Comparison of ENCODE assay signal across 8 cellular contexts in genomic region chr7:873367-874002, GRCh38. TPM values are rescaled to one million over a fixed set of nuclear protein-coding genes. Genes with fewer than 3 reads are reported as not detected.
DNase-seq lines count a peak whose midpoint lies in the region; ATAC-seq and TF ChIP-seq lines count a peak whose summit lies in the region.

No MANE protein-coding gene starts in this region.

- TF ChIP-seq CTCF in GM12801 (IDR thresholded peaks at IDR 0.05; ENCODE audit: extremely low read depth, insufficient read length) (peak; percentile 82), SU-DHL-6 (IDR thresholded peaks at IDR 0.05; ENCODE audit: insufficient read depth, low read length, poor library complexity, severe bottlenecking) (peak; percentile 98), cardiac muscle cell (IDR thresholded peaks at IDR 0.05; ENCODE audit: low read depth, low read length) (peak; percentile 95), progenitor cell of endocrine pancreas (IDR thresholded peaks at IDR 0.05; ENCODE audit: unreplicated experiment) (peak; percentile 85), upper lobe of right lung (IDR thresholded peaks at IDR 0.05) (peak; percentile 94)

- H3K27ac ChIP-seq in SU-DHL-6 (ENCODE audit: low read depth, low read length): peak overlapping the region; percentile 11; the same call in 1 of the 2 replicates
- H3K27ac ChIP-seq in cardiac muscle cell: peak overlapping the region; percentile 85
- H3K27ac ChIP-seq in upper lobe of right lung: peak overlapping the region; percentile 52

- peaks cover 11% of the 10 kb centered on the region for H3K36me3 Mint-ChIP-seq in activated naive CD8-positive, alpha-beta T cell treated with anti-CD3 and anti-CD28 coated beads, Interleukin-2, amount 10 ng/mL, durations not matched to agents 7 days and 5 days
- H3K36me3 Mint-ChIP-seq in progenitor cell of endocrine pancreas (ENCODE audit: insufficient read depth): peaks cover 24% of the 10 kb centered on the region

- peaks cover 20% of the 10 kb centered on the region for H3F3A ChIP-seq in SU-DHL-6 (ENCODE audit: insufficient read depth)

- H3K4me1 ChIP-seq in cardiac muscle cell (ENCODE audit: low read depth): peaks cover 19% of the 10 kb centered on the region
- peaks cover 25% of the 10 kb centered on the region for H3K4me1 ChIP-seq in upper lobe of right lung

- no peaks in the 10 kb centered on the region for H3K27me3 ChIP-seq in SU-DHL-6 (ENCODE audit: low read length)
- H3K27me3 ChIP-seq in cardiac muscle cell: no peaks in the 10 kb centered on the region
- no peaks in the 10 kb centered on the region for H3K27me3 ChIP-seq in upper lobe of right lung

- H4K20me1 ChIP-seq in SU-DHL-6 (ENCODE audit: low read depth, low read length): no peaks in the 10 kb centered on the region

- H3K4me3 Mint-ChIP-seq in activated naive CD8-positive, alpha-beta T cell treated with anti-CD3 and anti-CD28 coated beads, Interleukin-2, amount 10 ng/mL, durations not matched to agents 7 days and 5 days: no peak overlapping the region
- H3K4me3 Mint-ChIP-seq in progenitor cell of endocrine pancreas (ENCODE audit: low read depth): no peak overlapping the region

- H3K9ac ChIP-seq in SU-DHL-6 (ENCODE audit: low read length): peak overlapping the region; percentile 10; the same call in 1 of the 2 replicates

- H2AFZ ChIP-seq in SU-DHL-6 (ENCODE audit: low read depth, low read length, severe bottlenecking): peak overlapping the region; percentile 50

- H3K4me2 ChIP-seq in SU-DHL-6 (ENCODE audit: low read depth, low read length, poor library complexity, severe bottlenecking): peak overlapping the region; percentile 31

- ATAC-seq in activated naive CD8-positive, alpha-beta T cell treated with anti-CD3 and anti-CD28 coated beads, Interleukin-2, amount 10 ng/mL, durations not matched to agents 7 days and 5 days (ENCODE audit: low read depth): no peak
- peak; percentile 77 for ATAC-seq in upper lobe of right lung
- no peak for ATAC-seq in GM21381 (IDR thresholded peaks at IDR 0.05; ENCODE audit: unreplicated experiment)

- H3K27ac Mint-ChIP-seq in activated naive CD8-positive, alpha-beta T cell treated with anti-CD3 and anti-CD28 coated beads, Interleukin-2, amount 10 ng/mL, durations not matched to agents 7 days and 5 days: peak overlapping the region; percentile 10
- H3K27ac Mint-ChIP-seq in progenitor cell of endocrine pancreas: peak overlapping the region; percentile 64

- peaks cover 16% of the 10 kb centered on the region for H3K79me2 ChIP-seq in SU-DHL-6 (ENCODE audit: insufficient read depth, low read length)

- POLR2A ChIA-PET in activated naive CD8-positive, alpha-beta T cell treated with anti-CD3 and anti-CD28 coated beads, Interleukin-2, amount 10 ng/mL, durations not matched to agents 7 days and 5 days (lab: Charles Lee): interaction anchor here (0.6 to 1.6 kb wide), 2 partner anchors 57 to 423 kb away, joined by 3 to 4 read pairs; no protein-coding TSS in a partner anchor

- intact Hi-C loops in upper lobe of right lung (cut with DNase I): no loop called here

- H3K4me3 ChIP-seq in SU-DHL-6 (ENCODE audit: insufficient read depth, low read length, poor library complexity, severe bottlenecking) (no peak overlapping the region), cardiac muscle cell (no peak overlapping the region), upper lobe of right lung (no peak overlapping the region)

- no peaks in the 10 kb centered on the region; the same call in 1 of the 2 replicates for H3K36me3 ChIP-seq in SU-DHL-6 (ENCODE audit: low read length)
- peaks cover 18% of the 10 kb centered on the region for H3K36me3 ChIP-seq in cardiac muscle cell
- peaks cover 40% of the 10 kb centered on the region for H3K36me3 ChIP-seq in upper lobe of right lung

- H3K9me3 Mint-ChIP-seq in activated naive CD8-positive, alpha-beta T cell treated with anti-CD3 and anti-CD28 coated beads, Interleukin-2, amount 10 ng/mL, durations not matched to agents 7 days and 5 days: no peaks in the 10 kb centered on the region
- H3K9me3 Mint-ChIP-seq in progenitor cell of endocrine pancreas (ENCODE audit: low read depth): no peaks in the 10 kb centered on the region

- H3K9me2 ChIP-seq in SU-DHL-6 (replicated peaks; ENCODE audit: insufficient read depth, low read length): no peaks in the 10 kb centered on the region

- DNase-seq in NCI-H1048 (lab: John Stamatoyannopoulos, UW) (peak; percentile 71), cardiac muscle cell (ENCODE audit: low read depth in 1 of 2, low spot score in 1 of 2) (peak; percentile 87 to 88), progenitor cell of endocrine pancreas (ENCODE audit: low spot score, unreplicated experiment) (peak; percentile 49), upper lobe of right lung (peak; percentile 89)
- peak; percentile 75 for DNase-seq in activated naive CD8-positive, alpha-beta T cell treated with anti-CD3 and anti-CD28 coated beads, Interleukin-2, amount 10 ng/mL, durations not matched to agents 7 days and 5 days

- H3K27me3 Mint-ChIP-seq in activated naive CD8-positive, alpha-beta T cell treated with anti-CD3 and anti-CD28 coated beads, Interleukin-2, amount 10 ng/mL, durations not matched to agents 7 days and 5 days: no peaks in the 10 kb centered on the region
- no peaks in the 10 kb centered on the region for H3K27me3 Mint-ChIP-seq in progenitor cell of endocrine pancreas

- H3K4me1 Mint-ChIP-seq in activated naive CD8-positive, alpha-beta T cell treated with anti-CD3 and anti-CD28 coated beads, Interleukin-2, amount 10 ng/mL, durations not matched to agents 7 days and 5 days: peaks cover 13% of the 10 kb centered on the region
- peaks cover 5% of the 10 kb centered on the region for H3K4me1 Mint-ChIP-seq in progenitor cell of endocrine pancreas (ENCODE audit: low read depth)

- H3K9me3 ChIP-seq in SU-DHL-6 (ENCODE audit: insufficient read depth, low read length) (no peaks in the 10 kb centered on the region), cardiac muscle cell (ENCODE audit: low read depth) (no peaks in the 10 kb centered on the region), upper lobe of right lung (no peaks in the 10 kb centered on the region)

RNA-seq across cellular contexts. Expression of gene GET4, which starts 2.9 kb away (rescaled TPM):
- 10 to 100 TPM; 44.1 to 44.7 TPM for total RNA-seq in activated naive CD8-positive, alpha-beta T cell treated with anti-CD3 and anti-CD28 coated beads, Interleukin-2, amount 10 ng/mL, durations not matched to agents 7 days and 5 days
- 45.3 and 55.0 TPM in 2 replicates for total RNA-seq in cardiac muscle cell
- 75.4 and 82.6 TPM in 2 replicates for polyA plus RNA-seq in cardiac muscle cell
- total RNA-seq in progenitor cell of endocrine pancreas: 58.2 and 58.7 TPM in 2 replicates
- total RNA-seq in upper lobe of right lung: 35.1 TPM

RNA-seq across cellular contexts. Expression of gene SUN1, which starts 41.2 kb away (rescaled TPM):
- total RNA-seq in activated naive CD8-positive, alpha-beta T cell treated with anti-CD3 and anti-CD28 coated beads, Interleukin-2, amount 10 ng/mL, durations not matched to agents 7 days and 5 days: 10 to 100 TPM; 86.3 to 86.7 TPM
- 172 and 188 TPM in 2 replicates for total RNA-seq in cardiac muscle cell
- polyA plus RNA-seq in cardiac muscle cell: 152 and 172 TPM in 2 replicates
- total RNA-seq in progenitor cell of endocrine pancreas: 152 and 157 TPM in 2 replicates
- 127 TPM for total RNA-seq in upper lobe of right lung

Comparison
In these comparisons a context has a peak if more than half of its experiments do, and no peak if none do; other contexts are left out.
1. H3K27ac ChIP-seq: peak in every context shown above with its lines; median percentile 85 in cardiac muscle cell; 52 in upper lobe of right lung; 11 in SU-DHL-6.